Comparison of ENCODE assay signal across 15 cellular contexts in genomic region chr2:234081970-234082822, GRCh38. TPM values are rescaled to one million over a fixed set of nuclear protein-coding genes. Genes with fewer than 3 reads are reported as not detected.
DNase-seq lines count a peak whose midpoint lies in the region; ATAC-seq and TF ChIP-seq lines count a peak whose summit lies in the region.
"Had no signal": no experiment of that assay in that cellular context is flagged by ENCODE, and none has a peak within 500 bp of the region (broad histone marks: within the 10 kb centered on the region; RNA-seq: fewer than 3 reads in every experiment).

No MANE protein-coding gene starts in this region.

- in situ Hi-C loops in transverse colon (cut with MboI; ENCODE audit: low pct_ligation_motif_present in 1 of 4, low pct_unique_long_range_greater_than_20kb in 1 of 4, low sequenced_read_pairs in 3 of 4): no loop called here

- H3K4me1 ChIP-seq in hepatocyte (ENCODE audit: insufficient read depth): no peaks in the 10 kb centered on the region
- peaks cover 0 to 5% (median 1%) of the 10 kb centered on the region in 4 donors for H3K4me1 ChIP-seq in transverse colon
- H3K4me1 ChIP-seq in trophoblast cell (ENCODE audit: control insufficient read depth in 1 of 2, insufficient read depth in 2 of 2, low read length in 2 of 2): no peaks in the 10 kb centered on the region
- H3K4me1 ChIP-seq in A673 (ENCODE audit: insufficient read depth, low read length, poor library complexity, severe bottlenecking): no peaks in the 10 kb centered on the region

- H3K9me2 ChIP-seq in hepatocyte (replicated peaks; ENCODE audit: insufficient read depth): no peaks in the 10 kb centered on the region

- H2BK5ac ChIP-seq in trophoblast cell (ENCODE audit: low read depth, low read length, poor library complexity): no peak overlapping the region

- no peak overlapping the region for H2BK120ac ChIP-seq in trophoblast cell (ENCODE audit: insufficient read depth, low read length, poor library complexity)

- H3K27me3 ChIP-seq in hepatocyte (no peaks in the 10 kb centered on the region), transverse colon (no peaks in the 10 kb centered on the region), trophoblast cell (ENCODE audit: insufficient read depth, low read length) (no peaks in the 10 kb centered on the region), A673 (replicated peaks; ENCODE audit: insufficient read depth, low read depth, low read length, poor library complexity) (peaks cover 12% of the 10 kb centered on the region)

- H3K4ac ChIP-seq in trophoblast cell (ENCODE audit: low read depth, low read length): no peak overlapping the region

- no peak for ATAC-seq in HG03196 (IDR thresholded peaks at IDR 0.05; ENCODE audit: unreplicated experiment)
- ATAC-seq: activated T-cell treated with anti-CD3 and anti-CD28 coated beads, Interleukin-2, amount 50 U/mL, for 72 hours; CD8-positive, alpha-beta T cell; right cardiac atrium; SK-N-SH treated with all-trans-retinoic acid at 6 μM for 48 hours had no signal

- H2BK12ac ChIP-seq in trophoblast cell (ENCODE audit: low read length): no peak overlapping the region

- H3K9me3 ChIP-seq in hepatocyte (ENCODE audit: low read depth) (no peaks in the 10 kb centered on the region), transverse colon (no peaks in the 10 kb centered on the region), trophoblast cell (ENCODE audit: insufficient read depth, low read depth, low read length) (no peaks in the 10 kb centered on the region), A673 (ENCODE audit: low read depth, low read length, poor library complexity, severe bottlenecking) (no peaks in the 10 kb centered on the region)

- no peak for TF ChIP-seq POLR2A in transverse colon (IDR thresholded peaks at IDR 0.05)

- no peaks in the 10 kb centered on the region for H4K20me1 ChIP-seq in hepatocyte (ENCODE audit: insufficient read depth, poor library complexity, severe bottlenecking)

- peak; percentile 98 for DNase-seq in NCI-H1105 treated with DMSO at 0.1 percent for 48 hours (lab: John Stamatoyannopoulos, UW)
- peak; percentile 12 for DNase-seq in NCI-H510A treated with DMSO at 0.1 percent for 48 hours (lab: John Stamatoyannopoulos, UW)
- DNase-seq in hepatocyte (ENCODE audit: low spot score): peak; percentile 39
- peak; percentile 55 for DNase-seq in transverse colon
- no peak for DNase-seq in trophoblast cell
- no peak for DNase-seq in A673 (ENCODE audit: low spot score)
- no peak for DNase-seq in T1000 (lab: John Stamatoyannopoulos, UW)
- DNase-seq: activated CD4-positive, CD25-positive, alpha-beta regulatory T cell treated with anti-CD3 and anti-CD28 coated beads, Interleukin-2, amount 50 U/mL, for 72 hours; activated T-cell treated with anti-CD3 and anti-CD28 coated beads, Interleukin-2, amount 50 U/mL, for 72 hours; CD8-positive, alpha-beta T cell; IMR-90; right cardiac atrium had no signal

- POLR2A ChIA-PET in A673 (lab: Charles Lee; ENCODE audit: low non-redundant PET): no interaction called here

- no peaks in the 10 kb centered on the region for H3K36me3 ChIP-seq in hepatocyte (replicated peaks; ENCODE audit: insufficient read depth, low read depth)
- no peaks in the 10 kb centered on the region for H3K36me3 ChIP-seq in transverse colon
- H3K36me3 ChIP-seq in trophoblast cell (ENCODE audit: control insufficient read depth in 1 of 2, insufficient read depth in 2 of 2, low read length in 2 of 2): no peaks in the 10 kb centered on the region
- no peaks in the 10 kb centered on the region for H3K36me3 ChIP-seq in A673 (ENCODE audit: insufficient read depth, low read length, poor library complexity, severe bottlenecking)

- H2AFZ ChIP-seq in hepatocyte: no peak overlapping the region
- no peak overlapping the region for H2AFZ ChIP-seq in trophoblast cell (ENCODE audit: insufficient read depth, low read length, poor library complexity)

- no TSS peak for BruUV-seq in A673 (replicated peaks; lab: Mats Ljungman, UMichigan)

- H4K91ac ChIP-seq in trophoblast cell (ENCODE audit: low read depth, low read length): no peak overlapping the region

- no peak overlapping the region for H3K14ac ChIP-seq in trophoblast cell (ENCODE audit: low read length)

- TF ChIP-seq CTCF in hepatocyte (IDR thresholded peaks at IDR 0.05; ENCODE audit: poor library complexity) (no peak), transverse colon (IDR thresholded peaks at IDR 0.05) (no peak), A673 (conservative IDR thresholded peaks at IDR 0.05; ENCODE audit: low read depth, low read length) (no peak)

- no peak for TF ChIP-seq EP300 in transverse colon (IDR thresholded peaks at IDR 0.05; ENCODE audit: low read depth)

- 42% methylated on average over 15 of the region's 15 CpGs for WGBS in hepatocyte (ENCODE audit: low lambda C conversion rate, missing lambda C conversion rate)
- 42 to 58% methylated on average over 6 to 15 of the region's 15 CpGs for WGBS in transverse colon (ENCODE audit: low coverage in 1 of 2), 2 donors
- no CpG with 5 or more reads among the region's 15 CpGs for WGBS in trophoblast cell (ENCODE audit: extremely low coverage, insufficient coverage, insufficient read length)

- no peak overlapping the region for H2AK5ac ChIP-seq in trophoblast cell (ENCODE audit: low read length)

- H4K8ac ChIP-seq in trophoblast cell (ENCODE audit: low read depth, low read length): no peak overlapping the region

- peak overlapping the region; percentile 1 for H3K27ac ChIP-seq in hepatocyte
- H3K27ac ChIP-seq in transverse colon: no peak overlapping the region
- H3K27ac ChIP-seq in trophoblast cell (ENCODE audit: low read depth, low read length): no peak overlapping the region
- H3K27ac ChIP-seq in A673 (ENCODE audit: low read depth, low read length, poor library complexity, severe bottlenecking): no peak overlapping the region

- no peak overlapping the region for H4K12ac ChIP-seq in trophoblast cell (ENCODE audit: low read depth, low read length)

- H3K79me2 ChIP-seq in hepatocyte (no peaks in the 10 kb centered on the region), trophoblast cell (ENCODE audit: control insufficient read depth, insufficient read depth, low read length, poor library complexity) (no peaks in the 10 kb centered on the region)

- H3K4me2 ChIP-seq in hepatocyte: peak overlapping the region; percentile 34
- H3K4me2 ChIP-seq in trophoblast cell (ENCODE audit: low read length): no peak overlapping the region

- CTCF ChIA-PET in A673 (lab: Charles Lee): no interaction called here

- intact Hi-C loops in transverse colon (cut with DNase I; ENCODE audit: low total_unique reads): no loop called here
- intact Hi-C loops in A673 (cut with micrococcal nuclease; ENCODE audit: unreplicated experiment): no loop called here

- H3K9ac ChIP-seq in trophoblast cell (ENCODE audit: low read length): no peak overlapping the region

- H3K18ac ChIP-seq in trophoblast cell (ENCODE audit: low read length): no peak overlapping the region

- no peak overlapping the region for H3K4me3 ChIP-seq in hepatocyte
- H3K4me3 ChIP-seq in transverse colon: no peak overlapping the region
- H3K4me3 ChIP-seq in trophoblast cell (ENCODE audit: low read depth, low read length): no peak overlapping the region
- H3K4me3 ChIP-seq in A673 (ENCODE audit: low read depth, low read length, poor library complexity, severe bottlenecking): no peak overlapping the region

- no peaks in the 10 kb centered on the region for H3K79me1 ChIP-seq in trophoblast cell (ENCODE audit: low read length)

- no peak overlapping the region for H3K23ac ChIP-seq in trophoblast cell (ENCODE audit: low read length)

RNA-seq across cellular contexts. Expression of gene SPP2, which starts 31.7 kb away (rescaled TPM):
- 75.5 and 78.5 TPM in 2 replicates for total RNA-seq in hepatocyte
- 26.1 and 71.4 TPM in 2 replicates for polyA plus RNA-seq in hepatocyte
- not detected for total RNA-seq in transverse colon
- not detected in 2 replicates for polyA plus RNA-seq in trophoblast cell (2013)
- total RNA-seq in A673 (2021): not detected in 2 replicates
- total RNA-seq: activated T-cell treated with anti-CD3 and anti-CD28 coated beads, Interleukin-2, amount 50 U/mL, for 72 hours; CD8-positive, alpha-beta T cell; H4; IMR-90; right cardiac atrium had no signal
- polyA plus RNA-seq: IMR-90, right cardiac atrium had no signal

Comparison
In these comparisons a context has a peak if more than half of its experiments do, and no peak if none do; other contexts are left out.
1. DNase-seq: peak in NCI-H1105 treated with DMSO at 0.1 percent for 48 hours (single experiment), NCI-H510A treated with DMSO at 0.1 percent for 48 hours (single experiment), hepatocyte (single experiment) and transverse colon (single experiment); none in trophoblast cell (0 of 2), A673 (single experiment) and T1000 (single experiment).
2. RNA of gene SPP2, which starts 31.7 kb away (total RNA-seq): 75.5 to 78.5 TPM in hepatocyte; not detected in transverse colon and not detected in A673; every median in the first group is over 10 times any median in the second.